Comparison of ENCODE assay signal across 16 cellular contexts in genomic region chr20:53852691-53853450, GRCh38.
"Had no signal": no experiment of that assay in that cellular context is flagged by ENCODE, and none has a peak within 500 bp of the region (broad histone marks: within the 10 kb centered on the region; RNA-seq: fewer than 3 reads in every experiment).

No MANE protein-coding gene starts in this region.

- H3K9me3 Mint-ChIP-seq: naive thymus-derived CD8-positive, alpha-beta T cell had no signal

- H3K27me3 ChIP-seq: colonic mucosa, gastrocnemius medialis, tibial nerve had no signal

- H3K27ac ChIP-seq: colonic mucosa, epithelial cell of prostate, gastrocnemius medialis, tibial nerve had no signal

- H3K4me3 Mint-ChIP-seq: WTC11 had no signal

- H3K4me1 ChIP-seq: gastrocnemius medialis had no signal

- H3K36me3 Mint-ChIP-seq: naive thymus-derived CD8-positive, alpha-beta T cell had no signal

- DNase-seq: activated CD4-positive, alpha-beta T cell treated with anti-CD3 and anti-CD28 coated beads, Interleukin-2, amount 50 U/mL, for 4 hours; activated CD8-positive, alpha-beta memory T cell treated with anti-CD3 and anti-CD28 coated beads, Interleukin-2, amount 50 U/mL, for 4 hours; activated naive CD4-positive, alpha-beta T cell treated with anti-CD3 and anti-CD28 coated beads, Interleukin-2, amount 50 U/mL, for 16 hours; caudate nucleus; colonic mucosa; effector CD8-positive, alpha-beta T cell; gastrocnemius medialis; islet precursor cell; mammary epithelial cell; mucosa of descending colon; naive thymus-derived CD8-positive, alpha-beta T cell; stimulated activated CD4-positive, alpha-beta T cell treated with anti-CD3 and anti-CD28 coated beads, Interleukin-4, amount 100 ng/mL, for 24 hours; T-helper 1 cell had no signal

- H3K9me3 ChIP-seq: colonic mucosa, gastrocnemius medialis, mucosa of descending colon, tibial nerve had no signal

- H3K36me3 ChIP-seq: colonic mucosa, gastrocnemius medialis, tibial nerve had no signal

- H3K27me3 Mint-ChIP-seq: naive thymus-derived CD8-positive, alpha-beta T cell had no signal

- H3K4me3 ChIP-seq: colonic mucosa, gastrocnemius medialis, mucosa of descending colon, tibial nerve had no signal

- ATAC-seq: gastrocnemius medialis; naive thymus-derived CD8-positive, alpha-beta T cell; WTC11 had no signal
